20 cellular contexts compared by ENCODE assay signal in genomic region chr12:130922584-130922983, GRCh38. TPM values are rescaled to one million over a fixed set of nuclear protein-coding genes. Genes with fewer than 3 reads are reported as not detected.
A peak's percentile ranks its signal among the peaks of the same experiment; 100 is the strongest.
DNase-seq lines count a peak whose midpoint lies in the region; ATAC-seq, FAIRE-seq and TF ChIP-seq lines count a peak whose summit lies in the region.
"Had no signal": no experiment of that assay in that cellular context is flagged by ENCODE, and none has a peak within 500 bp of the region (broad histone marks: within the 10 kb centered on the region; RNA-seq: fewer than 3 reads in every experiment).

No MANE protein-coding gene starts in this region.

- H3K4me3 ChIP-seq in esophagus muscularis mucosa (no peak overlapping the region), uterus (no peak overlapping the region)
- H3K4me3 ChIP-seq: BLaER1 treated with 17β-estradiol and CSF1 and Interleukin-3, amounts not matched to agents 10 nM and 100 nM; Peyer's patch had no signal

- peaks cover 47% of the 10 kb centered on the region for H3K4me1 Mint-ChIP-seq in nephron progenitor cell

- FAIRE-seq in GM19239 (lab: Jason Lieb, UNC): no peak
- FAIRE-seq: GM12891 had no signal

- no peak overlapping the region for H3K4me3 Mint-ChIP-seq in nephron progenitor cell
- H3K4me3 Mint-ChIP-seq: CD8-positive, alpha-beta T cell; H9 had no signal

- H3K9me3 ChIP-seq in esophagus muscularis mucosa: peaks cover 0 to 5% (median 0%) of the 10 kb centered on the region in 4 donors
- H3K9me3 ChIP-seq in uterus: no peaks in the 10 kb centered on the region
- H3K9me3 ChIP-seq: Peyer's patch had no signal

- H3K36me3 ChIP-seq in esophagus muscularis mucosa (no peaks in the 10 kb centered on the region), uterus (no peaks in the 10 kb centered on the region)
- H3K36me3 ChIP-seq: BLaER1 treated with 17β-estradiol and CSF1 and Interleukin-3, amounts not matched to agents 10 nM and 100 nM; Peyer's patch had no signal

- H3K27me3 ChIP-seq in esophagus muscularis mucosa: peaks cover 0 to 7% (median 0%) of the 10 kb centered on the region in 4 donors
- H3K27me3 ChIP-seq in uterus: no peaks in the 10 kb centered on the region
- H3K27me3 ChIP-seq: BLaER1 treated with 17β-estradiol and CSF1 and Interleukin-3, amounts not matched to agents 10 nM and 100 nM; Peyer's patch had no signal

- no peak for TF ChIP-seq CTCF in esophagus muscularis mucosa (IDR thresholded peaks at IDR 0.05)
- TF ChIP-seq CTCF in nephron progenitor cell (IDR thresholded peaks at IDR 0.05): no peak
- TF ChIP-seq CTCF in uterus (IDR thresholded peaks at IDR 0.05): no peak

- TF ChIP-seq POLR2A in esophagus muscularis mucosa (IDR thresholded peaks at IDR 0.05; ENCODE audit: low read depth) (no peak), uterus (IDR thresholded peaks at IDR 0.05) (no peak)

- H3K27ac Mint-ChIP-seq in nephron progenitor cell: peak overlapping the region; percentile 94
- H3K27ac Mint-ChIP-seq: CD8-positive, alpha-beta T cell had no signal

- H3K36me3 Mint-ChIP-seq in nephron progenitor cell (ENCODE audit: low read depth): no peaks in the 10 kb centered on the region
- H3K36me3 Mint-ChIP-seq: CD8-positive, alpha-beta T cell had no signal

- TF ChIP-seq EP300 in esophagus muscularis mucosa (IDR thresholded peaks at IDR 0.05): no peak

- DNase-seq in esophagus muscularis mucosa (ENCODE audit: extremely low spot score): no peak
- no peak for DNase-seq in left cardiac atrium
- DNase-seq in nephron progenitor cell: no peak
- no peak for DNase-seq in uterus
- DNase-seq in Ammon's horn (ENCODE audit: low spot score): no peak
- DNase-seq in occipital lobe (lab: John Stamatoyannopoulos, UW): no peak
- DNase-seq in GM19239 (ENCODE audit: insufficient read length, low spot score): no peak
- DNase-seq: CD8-positive, alpha-beta T cell; H9; KG1; NCI-H1694 treated with DMSO at 0.1 percent for 48 hours; NCI-H510A; NCI-H748 treated with DMSO at 0.1 percent for 48 hours; NK-92 treated with Interleukin-12 subunit alpha and Interleukin-12 subunit beta, amount 100 ng/mL, for 24 hours; Peyer's patch; SHP77 had no signal

- H3K9me3 Mint-ChIP-seq in nephron progenitor cell: peaks cover 17% of the 10 kb centered on the region
- H3K9me3 Mint-ChIP-seq: CD8-positive, alpha-beta T cell had no signal

- H3K27ac ChIP-seq in esophagus muscularis mucosa (replicated peaks in 1 of 4) (peak overlapping the region; percentile 26 to 72 (median 42)), uterus (peak overlapping the region; percentile 72 to 75)
- H3K27ac ChIP-seq: BLaER1 treated with 17β-estradiol and CSF1 and Interleukin-3, amounts not matched to agents 10 nM and 100 nM had no signal

- peak; percentile 20 to 41 for ATAC-seq in left cardiac atrium
- ATAC-seq: CD8-positive, alpha-beta T cell had no signal

- H3K4me1 ChIP-seq in esophagus muscularis mucosa: peaks cover 0 to 16% (median 12%) of the 10 kb centered on the region in 4 donors
- peaks cover 12 to 13% of the 10 kb centered on the region in 2 donors for H3K4me1 ChIP-seq in uterus

- peaks cover 31% of the 10 kb centered on the region for H3K27me3 Mint-ChIP-seq in nephron progenitor cell (ENCODE audit: low read depth, poor library complexity)

- WGBS in esophagus muscularis mucosa: 56% methylated on average over 3 of the region's 3 CpGs

- intact Hi-C loops in esophagus muscularis mucosa (cut with DNase I) (no loop called here), left cardiac atrium (cut with DNase I) (no loop called here), uterus (cut with DNase I; ENCODE audit: low total_unique reads) (no loop called here)

RNA-seq across cellular contexts. Expression of gene ADGRD1, which starts 31.1 kb away (rescaled TPM):
- 10 to 100 TPM; 28.2 to 52.4 (median 41.8) TPM for total RNA-seq in esophagus muscularis mucosa
- 100 to 1,000 TPM; 143 to 254 TPM for total RNA-seq in left cardiac atrium
- 10 to 100 TPM; 13.5 to 89.9 (median 33.7) TPM for total RNA-seq in uterus
- total RNA-seq in occipital lobe: 1.9 TPM
- total RNA-seq: A673; CD8-positive, alpha-beta T cell; HT-29 had no signal

RNA-seq across cellular contexts. Expression of gene RAN, which starts 50.7 kb away (rescaled TPM):
- total RNA-seq in esophagus muscularis mucosa (100 to 1,000 TPM; 157 to 211 (median 197) TPM), left cardiac atrium (100 to 1,000 TPM; 306 to 467 TPM), uterus (100 to 1,000 TPM in 3 of 4 donors, 10 to 100 TPM in 1; 64.6 to 287 (median 177) TPM), occipital lobe (323 TPM)
